Comparison of ENCODE assay signal across 7 cellular contexts in the genomic region with DNA sequence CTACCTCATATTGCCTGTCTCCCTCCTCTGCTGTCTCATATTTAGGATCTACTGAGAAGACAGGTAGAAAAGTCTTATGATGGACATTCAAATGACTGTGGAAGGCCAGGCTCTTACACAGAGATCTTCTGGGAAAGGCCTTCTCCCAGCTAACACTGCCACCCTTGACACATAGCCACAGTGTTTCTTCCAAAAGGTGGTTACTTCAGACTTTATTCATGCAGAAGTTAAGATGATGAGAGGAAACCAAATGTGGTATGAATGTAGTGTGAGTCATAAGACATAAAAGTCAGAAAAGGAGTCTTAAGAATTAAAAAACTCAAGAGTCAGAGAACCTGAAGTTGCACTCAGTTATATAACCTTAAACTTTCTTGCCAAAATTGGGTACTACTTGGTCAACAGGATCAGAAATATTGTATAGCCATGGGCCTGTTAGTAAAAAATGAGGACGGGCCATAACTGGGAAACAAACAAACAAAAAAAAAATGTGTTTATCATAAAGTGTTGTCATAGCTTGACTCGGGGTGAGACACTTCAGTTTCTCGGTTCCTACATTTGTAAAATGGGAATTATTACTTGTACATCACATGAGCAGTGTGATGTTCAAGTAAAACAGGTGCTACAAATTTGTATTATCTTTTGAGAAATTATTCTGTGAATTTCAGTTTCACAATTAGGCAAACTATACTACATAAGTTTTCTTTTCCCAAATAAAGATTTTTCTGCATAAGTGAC.
DNase-seq lines count a peak whose midpoint lies in the region; ATAC-seq and TF ChIP-seq lines count a peak whose summit lies in the region.

No MANE protein-coding gene starts in this region.

- H3K4me1 ChIP-seq in parathyroid adenoma: peaks cover 2% of the 10 kb centered on the region

- H3K4me2 ChIP-seq in parathyroid adenoma (ENCODE audit: low read length): no peak overlapping the region

- H3K36me3 ChIP-seq in parathyroid adenoma (ENCODE audit: control insufficient read depth, insufficient read depth, low read length): no peaks in the 10 kb centered on the region

- no peak overlapping the region for H3K9ac ChIP-seq in parathyroid adenoma

- peak; percentile 30 for ATAC-seq in GM18511 (IDR thresholded peaks at IDR 0.05; ENCODE audit: unreplicated experiment)
- peak; percentile 39 for ATAC-seq in HG02884 (IDR thresholded peaks at IDR 0.05; ENCODE audit: unreplicated experiment)

- no peak overlapping the region for H3K4me3 ChIP-seq in parathyroid adenoma (ENCODE audit: low read depth, low read length)

- peak overlapping the region; percentile 87 for H2AFZ ChIP-seq in parathyroid adenoma

- no peaks in the 10 kb centered on the region for H3K79me2 ChIP-seq in parathyroid adenoma

- no peaks in the 10 kb centered on the region for H3K9me3 ChIP-seq in parathyroid adenoma (ENCODE audit: control insufficient read depth, low read length)

- H3K27me3 ChIP-seq in parathyroid adenoma (ENCODE audit: control insufficient read depth, insufficient read depth, low read length): no peaks in the 10 kb centered on the region

- TF ChIP-seq CTCF in RWPE1 (conservative IDR thresholded peaks at IDR 0.05; ENCODE audit: low read depth): no peak
- TF ChIP-seq CTCF in parathyroid adenoma (IDR thresholded peaks at IDR 0.05): no peak

- peak overlapping the region; percentile 96; the same call in 1 of the 2 replicates for H3K27ac ChIP-seq in RWPE1
- peak overlapping the region; percentile 60 for H3K27ac ChIP-seq in parathyroid adenoma

- peak; percentile 67 for DNase-seq in RWPE1 (ENCODE audit: low spot score)
- peak; percentile 27 for DNase-seq in cerebellar cortex (ENCODE audit: low spot score)
- DNase-seq in NCI-H446 treated with DMSO at 0.1 percent for 48 hours (lab: John Stamatoyannopoulos, UW): no peak
- no peak for DNase-seq in NCI-H82 (lab: John Stamatoyannopoulos, UW)

- CTCF ChIA-PET in RWPE1 (lab: Yijun Ruan, JAX): interaction anchor here (0.5 to 2.0 kb wide), 6 partner anchors 10 to 92 kb away, joined by 3 to 12 read pairs (median 5); no protein-coding TSS in a partner anchor

- POLR2A ChIA-PET in RWPE1 (lab: Yijun Ruan, JAX; ENCODE audit: low non-redundant PET): interaction anchor here (0.6 to 1.5 kb wide), 2 partner anchors 78 to 126 kb away, joined by 3 to 4 read pairs; a partner anchor contains a TSS

Comparison
In these comparisons a context has a peak if more than half of its experiments do, and no peak if none do; other contexts are left out.
1. DNase-seq: peak in RWPE1 (single experiment) and cerebellar cortex (single experiment); none in NCI-H446 treated with DMSO at 0.1 percent for 48 hours (single experiment) and NCI-H82 (single experiment).